Comparison of ENCODE assay signal across 14 cellular contexts in genomic region chr9:27865031-27865438, GRCh38.
DNase-seq lines count a peak whose midpoint lies in the region; ATAC-seq and TF ChIP-seq lines count a peak whose summit lies in the region.
"Had no signal": no experiment of that assay in that cellular context is flagged by ENCODE, and none has a peak within 500 bp of the region (broad histone marks: within the 10 kb centered on the region; RNA-seq: fewer than 3 reads in every experiment).

No MANE protein-coding gene starts in this region.

- ATAC-seq in upper lobe of left lung (ENCODE audit: low FRiP score in 2 of 2) (peak; percentile 59 to 61), GM18861 (IDR thresholded peaks at IDR 0.05; ENCODE audit: unreplicated experiment) (no peak)

- TF ChIP-seq POLR2A in breast epithelium (IDR thresholded peaks at IDR 0.05) (no peak), upper lobe of left lung (IDR thresholded peaks at IDR 0.05) (no peak)

- CTCF ChIA-PET in MCF 10A (lab: Yijun Ruan, JAX) = interaction anchor here (0.6 kb wide), 1 partner anchor 204 kb away, joined by 3 read pairs; no protein-coding TSS in a partner anchor
- CTCF ChIA-PET in RWPE1 (lab: Yijun Ruan, JAX) = no interaction called here

- TF ChIP-seq EP300 in upper lobe of left lung (IDR thresholded peaks at IDR 0.05) = no peak

- H3K4me1 Mint-ChIP-seq in MCF 10A (ENCODE audit: insufficient read depth, unreplicated experiment) (no peaks in the 10 kb centered on the region), glutamatergic neuron (ENCODE audit: low read depth, unreplicated experiment) (peaks cover 4% of the 10 kb centered on the region)
- H3K4me1 Mint-ChIP-seq in activated T-helper 1 cell treated with anti-CD3 and anti-CD28 coated beads, Interleukin-12 subunit alpha, Interleukin-12 subunit beta, Interleukin-2, Interleukin-4 antibody, amounts not matched to agents 30 ng/mL and 10 ng/mL and 1 ng/mL, durations not matched to agents 14 hours and 24 hours and 36 hours (ENCODE audit: low read depth) = no peaks in the 10 kb centered on the region
- H3K4me1 Mint-ChIP-seq: activated CD4-positive, alpha-beta memory T cell treated with anti-CD3 and anti-CD28 coated beads, Interleukin-2, amount 10 ng/mL, durations not matched to agents 7 days and 5 days had no signal

- H3K27ac Mint-ChIP-seq in MCF 10A (ENCODE audit: low read depth, unreplicated experiment) = no peak overlapping the region
- peak overlapping the region; percentile 41 for H3K27ac Mint-ChIP-seq in glutamatergic neuron (ENCODE audit: unreplicated experiment)
- no peak overlapping the region for H3K27ac Mint-ChIP-seq in activated T-helper 1 cell treated with anti-CD3 and anti-CD28 coated beads, Interleukin-12 subunit alpha, Interleukin-12 subunit beta, Interleukin-2, Interleukin-4 antibody, amounts not matched to agents 30 ng/mL and 10 ng/mL and 1 ng/mL, durations not matched to agents 14 hours and 24 hours and 36 hours
- H3K27ac Mint-ChIP-seq: activated CD4-positive, alpha-beta memory T cell treated with anti-CD3 and anti-CD28 coated beads, Interleukin-2, amount 10 ng/mL, durations not matched to agents 7 days and 5 days had no signal

- BruUV-seq in MCF 10A (replicated peaks; lab: Mats Ljungman, UMichigan) = no TSS peak

- peak; percentile 77 for DNase-seq in MCF 10A (ENCODE audit: unreplicated experiment)
- DNase-seq in breast epithelium (ENCODE audit: low spot score in 2 of 2) = no peak
- DNase-seq in RWPE1 (ENCODE audit: low spot score) = peak; percentile 5
- DNase-seq in glutamatergic neuron = no peak
- peak in 1 of 2 donors; percentile 37 for DNase-seq in upper lobe of left lung
- no peak for DNase-seq in GM10266 (ENCODE audit: extremely low spot score)
- DNase-seq in activated T-helper 1 cell treated with anti-CD3 and anti-CD28 coated beads, Interleukin-12 subunit alpha, Interleukin-12 subunit beta, Interleukin-2, Interleukin-4 antibody, amounts not matched to agents 30 ng/mL and 10 ng/mL and 1 ng/mL, durations not matched to agents 14 hours and 24 hours and 36 hours (ENCODE audit: low spot score) = no peak
- DNase-seq: activated CD4-positive, alpha-beta memory T cell treated with anti-CD3 and anti-CD28 coated beads, Interleukin-2, amount 10 ng/mL, durations not matched to agents 7 days and 5 days; activated naive CD4-positive, alpha-beta T cell; heart left ventricle; IMR-90; NCI-H345; SW 1271 had no signal

- no peaks in the 10 kb centered on the region for H3K27me3 ChIP-seq in breast epithelium
- H3K27me3 ChIP-seq in upper lobe of left lung = no peaks in the 10 kb centered on the region
- H3K27me3 ChIP-seq: heart left ventricle had no signal

- H3K36me3 ChIP-seq in breast epithelium = no peaks in the 10 kb centered on the region
- H3K36me3 ChIP-seq in upper lobe of left lung = no peaks in the 10 kb centered on the region
- H3K36me3 ChIP-seq: heart left ventricle had no signal

- H3K9me3 ChIP-seq in breast epithelium = no peaks in the 10 kb centered on the region
- no peaks in the 10 kb centered on the region for H3K9me3 ChIP-seq in upper lobe of left lung
- H3K9me3 ChIP-seq: heart left ventricle had no signal

- H3K9me3 Mint-ChIP-seq in MCF 10A (ENCODE audit: unreplicated experiment) (no peaks in the 10 kb centered on the region), glutamatergic neuron (ENCODE audit: unreplicated experiment) (no peaks in the 10 kb centered on the region)
- H3K9me3 Mint-ChIP-seq in activated T-helper 1 cell treated with anti-CD3 and anti-CD28 coated beads, Interleukin-12 subunit alpha, Interleukin-12 subunit beta, Interleukin-2, Interleukin-4 antibody, amounts not matched to agents 30 ng/mL and 10 ng/mL and 1 ng/mL, durations not matched to agents 14 hours and 24 hours and 36 hours = no peaks in the 10 kb centered on the region
- H3K9me3 Mint-ChIP-seq: activated CD4-positive, alpha-beta memory T cell treated with anti-CD3 and anti-CD28 coated beads, Interleukin-2, amount 10 ng/mL, durations not matched to agents 7 days and 5 days had no signal

- POLR2A ChIA-PET in MCF 10A (lab: Yijun Ruan, JAX) = no interaction called here
- POLR2A ChIA-PET in RWPE1 (lab: Yijun Ruan, JAX; ENCODE audit: low non-redundant PET) = no interaction called here

- H3K27ac ChIP-seq in breast epithelium (no peak overlapping the region), RWPE1 (no peak overlapping the region), upper lobe of left lung (no peak overlapping the region)
- H3K27ac ChIP-seq: heart left ventricle had no signal

- WGBS in upper lobe of left lung, 2 donors = 0 to 4% methylated on average over 4 of the region's 4 CpGs

- H3K4me1 ChIP-seq in breast epithelium (no peaks in the 10 kb centered on the region), upper lobe of left lung (peaks cover 0 to 7% (median 1%) of the 10 kb centered on the region in 4 donors)

- no peak for TF ChIP-seq CTCF in MCF 10A (IDR thresholded peaks at IDR 0.05; ENCODE audit: unreplicated experiment)
- TF ChIP-seq CTCF in breast epithelium (IDR thresholded peaks at IDR 0.05) = no peak
- TF ChIP-seq CTCF in RWPE1 (conservative IDR thresholded peaks at IDR 0.05; ENCODE audit: low read depth) = no peak
- TF ChIP-seq CTCF in glutamatergic neuron (IDR thresholded peaks at IDR 0.05; ENCODE audit: partially characterized antibody, unreplicated experiment) = no peak
- TF ChIP-seq CTCF in upper lobe of left lung (IDR thresholded peaks at IDR 0.05) = no peak
- no peak for TF ChIP-seq CTCF in GM10266 (IDR thresholded peaks at IDR 0.05; ENCODE audit: control insufficient read depth, insufficient read depth, low read depth, missing control alignments)

- H3K4me3 Mint-ChIP-seq in MCF 10A (ENCODE audit: unreplicated experiment) (no peak overlapping the region), glutamatergic neuron (ENCODE audit: unreplicated experiment) (peak overlapping the region; percentile 36)
- H3K4me3 Mint-ChIP-seq in activated T-helper 1 cell treated with anti-CD3 and anti-CD28 coated beads, Interleukin-12 subunit alpha, Interleukin-12 subunit beta, Interleukin-2, Interleukin-4 antibody, amounts not matched to agents 30 ng/mL and 10 ng/mL and 1 ng/mL, durations not matched to agents 14 hours and 24 hours and 36 hours = no peak overlapping the region
- H3K4me3 Mint-ChIP-seq: activated CD4-positive, alpha-beta memory T cell treated with anti-CD3 and anti-CD28 coated beads, Interleukin-2, amount 10 ng/mL, durations not matched to agents 7 days and 5 days had no signal

- H3K27me3 Mint-ChIP-seq in MCF 10A (ENCODE audit: insufficient read depth, unreplicated experiment) (peaks cover 32% of the 10 kb centered on the region), glutamatergic neuron (ENCODE audit: unreplicated experiment) (no peaks in the 10 kb centered on the region)
- H3K27me3 Mint-ChIP-seq in activated T-helper 1 cell treated with anti-CD3 and anti-CD28 coated beads, Interleukin-12 subunit alpha, Interleukin-12 subunit beta, Interleukin-2, Interleukin-4 antibody, amounts not matched to agents 30 ng/mL and 10 ng/mL and 1 ng/mL, durations not matched to agents 14 hours and 24 hours and 36 hours (ENCODE audit: insufficient read depth) = peaks cover 5% of the 10 kb centered on the region
- H3K27me3 Mint-ChIP-seq: activated CD4-positive, alpha-beta memory T cell treated with anti-CD3 and anti-CD28 coated beads, Interleukin-2, amount 10 ng/mL, durations not matched to agents 7 days and 5 days had no signal

- intact Hi-C loops in MCF 10A (cut with micrococcal nuclease) (no loop called here), breast epithelium (cut with DNase I; ENCODE audit: low total_unique reads) (no loop called here)
- intact Hi-C loops in activated T-helper 1 cell treated with anti-CD3 and anti-CD28 coated beads, Interleukin-12 subunit alpha, Interleukin-12 subunit beta, Interleukin-2, Interleukin-4 antibody, amounts not matched to agents 30 ng/mL and 10 ng/mL and 1 ng/mL, durations not matched to agents 14 hours and 24 hours and 36 hours (cut with micrococcal nuclease) = no loop called here

- no peak overlapping the region for H3K4me3 ChIP-seq in breast epithelium
- no peak overlapping the region for H3K4me3 ChIP-seq in upper lobe of left lung
- H3K4me3 ChIP-seq: heart left ventricle had no signal

- H3K36me3 Mint-ChIP-seq in MCF 10A (ENCODE audit: insufficient read depth, unreplicated experiment) (no peaks in the 10 kb centered on the region), glutamatergic neuron (ENCODE audit: unreplicated experiment) (no peaks in the 10 kb centered on the region)
- no peaks in the 10 kb centered on the region for H3K36me3 Mint-ChIP-seq in activated T-helper 1 cell treated with anti-CD3 and anti-CD28 coated beads, Interleukin-12 subunit alpha, Interleukin-12 subunit beta, Interleukin-2, Interleukin-4 antibody, amounts not matched to agents 30 ng/mL and 10 ng/mL and 1 ng/mL, durations not matched to agents 14 hours and 24 hours and 36 hours (ENCODE audit: low read depth)

Comparison
In these comparisons a context has a peak if more than half of its experiments do, and no peak if none do; other contexts are left out.
1. DNase-seq: peak in MCF 10A (single experiment) and RWPE1 (single experiment); none in breast epithelium (0 of 2), glutamatergic neuron (single experiment), GM10266 (single experiment) and activated T-helper 1 cell treated with anti-CD3 and anti-CD28 coated beads, Interleukin-12 subunit alpha, Interleukin-12 subunit beta, Interleukin-2, Interleukin-4 antibody, amounts not matched to agents 30 ng/mL and 10 ng/mL and 1 ng/mL, durations not matched to agents 14 hours and 24 hours and 36 hours (single experiment).